Comparison of ENCODE assay signal across 10 cellular contexts in the genomic region with DNA sequence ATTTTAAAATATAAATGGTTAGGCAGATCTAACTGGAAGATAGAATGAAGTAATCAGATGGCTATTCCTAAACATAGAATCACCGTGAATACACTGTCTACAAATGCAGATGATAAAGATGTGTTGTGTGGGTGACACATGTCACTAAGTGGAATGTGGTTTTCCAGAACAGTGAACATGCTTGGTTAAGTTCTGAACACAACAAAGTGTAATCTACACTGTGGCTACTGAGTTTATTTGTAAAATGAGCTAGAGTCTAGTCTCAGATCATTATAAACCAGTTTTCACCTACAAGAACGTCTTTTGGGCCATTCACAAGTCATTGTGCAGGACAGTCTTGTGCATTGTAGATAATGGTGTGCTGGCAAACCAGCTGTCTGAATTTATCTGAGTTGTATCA. TPM values are rescaled to one million over a fixed set of nuclear protein-coding genes. Genes with fewer than 3 reads are reported as not detected.
DNase-seq lines count a peak whose midpoint lies in the region; ATAC-seq, FAIRE-seq and TF ChIP-seq lines count a peak whose summit lies in the region.
"Had no signal": no experiment of that assay in that cellular context is flagged by ENCODE, and none has a peak within 500 bp of the region (broad histone marks: within the 10 kb centered on the region; RNA-seq: fewer than 3 reads in every experiment).

No MANE protein-coding gene starts in this region.

- no peak overlapping the region for H2BK12ac ChIP-seq in trophoblast cell (ENCODE audit: low read length)

- no peaks in the 10 kb centered on the region for H3K27me3 Mint-ChIP-seq in activated CD8-positive, alpha-beta T cell treated with anti-CD3 and anti-CD28 coated beads, Interleukin-2, amount 10 ng/mL, durations not matched to agents 7 days and 5 days (ENCODE audit: low read depth)
- H3K27me3 Mint-ChIP-seq in mesothelial cell of epicardium (ENCODE audit: low read depth), result no peaks in the 10 kb centered on the region

- no peaks in the 10 kb centered on the region for H3K9me3 ChIP-seq in trophoblast cell (ENCODE audit: insufficient read depth, low read depth, low read length)

- no peak overlapping the region for H3K4me2 ChIP-seq in trophoblast cell (ENCODE audit: low read length)

- peak; percentile 87 for FAIRE-seq in GM18507 (lab: Jason Lieb, UNC)

- peak overlapping the region; percentile 80 for H3K4me3 Mint-ChIP-seq in activated CD8-positive, alpha-beta T cell treated with anti-CD3 and anti-CD28 coated beads, Interleukin-2, amount 10 ng/mL, durations not matched to agents 7 days and 5 days
- no peak overlapping the region for H3K4me3 Mint-ChIP-seq in mesothelial cell of epicardium

- H3K4me3 ChIP-seq in trophoblast cell (ENCODE audit: low read depth, low read length), result no peak overlapping the region

- H3K4me1 Mint-ChIP-seq in activated CD8-positive, alpha-beta T cell treated with anti-CD3 and anti-CD28 coated beads, Interleukin-2, amount 10 ng/mL, durations not matched to agents 7 days and 5 days (ENCODE audit: low read depth), result peaks cover 97% of the 10 kb centered on the region
- H3K4me1 Mint-ChIP-seq in mesothelial cell of epicardium, result peaks cover 3% of the 10 kb centered on the region

- H3K36me3 Mint-ChIP-seq in activated CD8-positive, alpha-beta T cell treated with anti-CD3 and anti-CD28 coated beads, Interleukin-2, amount 10 ng/mL, durations not matched to agents 7 days and 5 days (ENCODE audit: low read depth), result peaks cover 96% of the 10 kb centered on the region
- peaks cover 58% of the 10 kb centered on the region for H3K36me3 Mint-ChIP-seq in mesothelial cell of epicardium

- H4K91ac ChIP-seq in trophoblast cell (ENCODE audit: low read depth, low read length), result no peak overlapping the region

- no peaks in the 10 kb centered on the region for H3K27me3 ChIP-seq in trophoblast cell (ENCODE audit: insufficient read depth, low read length)

- H4K12ac ChIP-seq in trophoblast cell (ENCODE audit: low read depth, low read length), result no peak overlapping the region

- peak; percentile 51 for ATAC-seq in HG02870 (IDR thresholded peaks at IDR 0.05; ENCODE audit: unreplicated experiment)
- peak; percentile 14 for ATAC-seq in activated CD8-positive, alpha-beta T cell treated with anti-CD3 and anti-CD28 coated beads, Interleukin-2, amount 10 ng/mL, durations not matched to agents 7 days and 5 days

- H3K79me1 ChIP-seq in trophoblast cell (ENCODE audit: low read length), result no peaks in the 10 kb centered on the region

- H3K36me3 ChIP-seq in trophoblast cell (ENCODE audit: control insufficient read depth in 1 of 2, insufficient read depth in 2 of 2, low read length in 2 of 2), result peaks cover 0 to 10% of the 10 kb centered on the region in 2 experiments

- no peak overlapping the region for H2AFZ ChIP-seq in trophoblast cell (ENCODE audit: insufficient read depth, low read length, poor library complexity)

- H2BK120ac ChIP-seq in trophoblast cell (ENCODE audit: insufficient read depth, low read length, poor library complexity), result no peak overlapping the region

- WGBS in trophoblast cell (ENCODE audit: extremely low coverage, insufficient coverage, insufficient read length), result no CpG with 5 or more reads among the region's 2 CpGs

- H3K4me1 ChIP-seq in trophoblast cell (ENCODE audit: control insufficient read depth in 1 of 2, insufficient read depth in 2 of 2, low read length in 2 of 2), result no peaks in the 10 kb centered on the region

- H3K23ac ChIP-seq in trophoblast cell (ENCODE audit: low read length), result no peak overlapping the region

- H2AK5ac ChIP-seq in trophoblast cell (ENCODE audit: low read length), result no peak overlapping the region

- H2BK5ac ChIP-seq in trophoblast cell (ENCODE audit: low read depth, low read length, poor library complexity), result no peak overlapping the region

- no peak overlapping the region for H3K27ac ChIP-seq in trophoblast cell (ENCODE audit: low read depth, low read length)

- H3K79me2 ChIP-seq in trophoblast cell (ENCODE audit: control insufficient read depth, insufficient read depth, low read length, poor library complexity), result no peaks in the 10 kb centered on the region

- H3K14ac ChIP-seq in trophoblast cell (ENCODE audit: low read length), result no peak overlapping the region

- H3K9ac ChIP-seq in trophoblast cell (ENCODE audit: low read length), result no peak overlapping the region

- no peak overlapping the region for H3K4ac ChIP-seq in trophoblast cell (ENCODE audit: low read depth, low read length)

- TF ChIP-seq CTCF in mesothelial cell of epicardium (IDR thresholded peaks at IDR 0.05; ENCODE audit: unreplicated experiment), result no peak

- H3K18ac ChIP-seq in trophoblast cell (ENCODE audit: low read length), result no peak overlapping the region

- CTCF ChIA-PET in activated CD8-positive, alpha-beta T cell treated with anti-CD3 and anti-CD28 coated beads, Interleukin-2, amount 10 ng/mL, durations not matched to agents 7 days and 5 days (lab: Charles Lee), result interaction anchor here (1.2 to 10.7 kb wide), 10 partner anchors 8 to 251 kb away, joined by 3 to 190 read pairs (median 8); no protein-coding TSS in a partner anchor

- DNase-seq in GM18507 (ENCODE audit: extremely low spot score, insufficient read length, low read depth) (no peak), trophoblast cell (peak; percentile 59 to 86), mesothelial cell of epicardium (ENCODE audit: low spot score in 2 of 2, unreplicated experiment in 2 of 2) (no peak), DMS153 treated with DMSO at 0.1 percent for 48 hours (lab: John Stamatoyannopoulos, UW; ENCODE audit: unreplicated experiment) (no peak)
- peak; percentile 22 for DNase-seq in activated CD8-positive, alpha-beta T cell treated with anti-CD3 and anti-CD28 coated beads, Interleukin-2, amount 10 ng/mL, durations not matched to agents 7 days and 5 days
- DNase-seq in stimulated activated CD4-positive, alpha-beta T cell treated with anti-CD3 and anti-CD28 coated beads, Interleukin-12 subunit alpha, Interleukin-12 subunit beta, amount 100 ng/mL, for 4 hours, result no peak
- no peak for DNase-seq in activated CD4-positive, CD25-positive, alpha-beta regulatory T cell treated with anti-CD3 and anti-CD28 coated beads, Interleukin-2, amount 50 U/mL, for 72 hours
- DNase-seq: hippocampal formation, NCI-H1436 treated with DMSO at 0.1 percent for 48 hours had no signal

- no peak overlapping the region for H4K8ac ChIP-seq in trophoblast cell (ENCODE audit: low read depth, low read length)

- peak overlapping the region; percentile 94 for H3K27ac Mint-ChIP-seq in activated CD8-positive, alpha-beta T cell treated with anti-CD3 and anti-CD28 coated beads, Interleukin-2, amount 10 ng/mL, durations not matched to agents 7 days and 5 days
- H3K27ac Mint-ChIP-seq in mesothelial cell of epicardium, result no peak overlapping the region

- POLR2A ChIA-PET in activated CD8-positive, alpha-beta T cell treated with anti-CD3 and anti-CD28 coated beads, Interleukin-2, amount 10 ng/mL, durations not matched to agents 7 days and 5 days (lab: Charles Lee), result interaction anchor here (0.5 to 4.3 kb wide), 10 partner anchors 9 to 563 kb away, joined by 3 to 41 read pairs (median 8); partner anchors contain the start of genes DPH3 and OXNAD1

- peaks cover 6% of the 10 kb centered on the region for H3K9me3 Mint-ChIP-seq in activated CD8-positive, alpha-beta T cell treated with anti-CD3 and anti-CD28 coated beads, Interleukin-2, amount 10 ng/mL, durations not matched to agents 7 days and 5 days (ENCODE audit: insufficient read depth)
- peaks cover 19% of the 10 kb centered on the region for H3K9me3 Mint-ChIP-seq in mesothelial cell of epicardium

RNA-seq across cellular contexts. Expression of gene OXNAD1, which starts 35.3 kb away (rescaled TPM):
- 10 to 100 TPM; 68.2 to 69.1 TPM for total RNA-seq in activated CD8-positive, alpha-beta T cell treated with anti-CD3 and anti-CD28 coated beads, Interleukin-2, amount 10 ng/mL, durations not matched to agents 7 days and 5 days
- polyA plus RNA-seq in trophoblast cell (2013), result 6.6 and 7.1 TPM in 2 replicates
- 10.6 to 13.2 TPM (median 12.3 TPM) in 3 replicates for total RNA-seq in mesothelial cell of epicardium

RNA-seq across cellular contexts. Expression of gene DPH3, which starts 35.5 kb away (rescaled TPM):
- 10 to 100 TPM; 18.2 to 20.5 TPM for total RNA-seq in activated CD8-positive, alpha-beta T cell treated with anti-CD3 and anti-CD28 coated beads, Interleukin-2, amount 10 ng/mL, durations not matched to agents 7 days and 5 days
- polyA plus RNA-seq in trophoblast cell (2013), result 27.3 and 28.8 TPM in 2 replicates
- total RNA-seq in mesothelial cell of epicardium, result 15.4 to 19.3 TPM (median 17.2 TPM) in 3 replicates

Comparison
In these comparisons a context has a peak if more than half of its experiments do, and no peak if none do; other contexts are left out.
1. DNase-seq: peak in activated CD8-positive, alpha-beta T cell treated with anti-CD3 and anti-CD28 coated beads, Interleukin-2, amount 10 ng/mL, durations not matched to agents 7 days and 5 days (single experiment) and trophoblast cell (2 of 2); none in GM18507 (single experiment), mesothelial cell of epicardium (0 of 2), DMS153 treated with DMSO at 0.1 percent for 48 hours (single experiment), stimulated activated CD4-positive, alpha-beta T cell treated with anti-CD3 and anti-CD28 coated beads, Interleukin-12 subunit alpha, Interleukin-12 subunit beta, amount 100 ng/mL, for 4 hours (single experiment) and activated CD4-positive, CD25-positive, alpha-beta regulatory T cell treated with anti-CD3 and anti-CD28 coated beads, Interleukin-2, amount 50 U/mL, for 72 hours (single experiment).